Comparison of ENCODE assay signal across 18 cellular contexts in genomic region chr14:100449225-100449987, GRCh38.
DNase-seq lines count a peak whose midpoint lies in the region; ATAC-seq and TF ChIP-seq lines count a peak whose summit lies in the region.
"Had no signal": no experiment of that assay in that cellular context is flagged by ENCODE, and none has a peak within 500 bp of the region (broad histone marks: within the 10 kb centered on the region; RNA-seq: fewer than 3 reads in every experiment).

No MANE protein-coding gene starts in this region.

- H3K9me3 ChIP-seq in HEK293 (ENCODE audit: control insufficient read depth, insufficient read depth, low read depth, low read length) (no peaks in the 10 kb centered on the region), endodermal cell (ENCODE audit: control insufficient read depth, low read length) (no peaks in the 10 kb centered on the region), neutrophil (no peaks in the 10 kb centered on the region), sigmoid colon (no peaks in the 10 kb centered on the region)
- H3K9me3 ChIP-seq: BLaER1 had no signal

- 88 to 90% methylated on average over 7 to 14 of the region's 14 CpGs for WGBS in endodermal cell (ENCODE audit: insufficient coverage in 1 of 2, insufficient read length in 1 of 2), 2 experiments
- 94% methylated on average over 14 of the region's 14 CpGs for WGBS in sigmoid colon, 2 donors

- no peaks in the 10 kb centered on the region for H3K9me3 Mint-ChIP-seq in endodermal cell

- H3K9ac ChIP-seq in endodermal cell (ENCODE audit: extremely low read depth, low read length, poor library complexity, severe bottlenecking): no peak overlapping the region
- H3K9ac ChIP-seq: BLaER1 had no signal

- H3K4me1 ChIP-seq in HEK293 (ENCODE audit: control insufficient read depth, insufficient read depth, low read length) (peaks cover 2% of the 10 kb centered on the region), endodermal cell (ENCODE audit: control insufficient read depth, insufficient read depth, low read length) (peaks cover 10% of the 10 kb centered on the region), neutrophil (ENCODE audit: control insufficient read depth in 1 of 2, insufficient read depth in 1 of 2, low read depth in 1 of 2, low read length in 1 of 2) (peaks cover 22 to 23% of the 10 kb centered on the region in 2 experiments), sigmoid colon (no peaks in the 10 kb centered on the region)

- no peak overlapping the region for H3K4me3 Mint-ChIP-seq in endodermal cell

- TF ChIP-seq CTCF in HEK293 (tag by site-specific recombination; IDR thresholded peaks at IDR 0.05) (no peak), endodermal cell (conservative IDR thresholded peaks at IDR 0.05) (no peak), neutrophil (IDR thresholded peaks at IDR 0.05) (no peak), sigmoid colon (IDR thresholded peaks at IDR 0.05) (no peak)

- no peak overlapping the region for H3K4me3 ChIP-seq in HEK293 (ENCODE audit: low read depth, low read length)
- no peak overlapping the region for H3K4me3 ChIP-seq in endodermal cell (ENCODE audit: low read length)
- H3K4me3 ChIP-seq in neutrophil (ENCODE audit: low read depth in 1 of 2, low read length in 1 of 2): no peak overlapping the region
- H3K4me3 ChIP-seq in sigmoid colon: no peak overlapping the region
- H3K4me3 ChIP-seq: BLaER1, PC-9 had no signal

- H3K36me3 ChIP-seq in HEK293 (ENCODE audit: control insufficient read depth in 2 of 2, insufficient read depth in 1 of 2, low read length in 2 of 2): no peaks in the 10 kb centered on the region
- H3K36me3 ChIP-seq in endodermal cell (ENCODE audit: control insufficient read depth, insufficient read depth, low read length): no peaks in the 10 kb centered on the region
- H3K36me3 ChIP-seq in neutrophil: no peaks in the 10 kb centered on the region
- H3K36me3 ChIP-seq in sigmoid colon: no peaks in the 10 kb centered on the region
- H3K36me3 ChIP-seq: BLaER1 had no signal

- TF ChIP-seq POLR2A in sigmoid colon (IDR thresholded peaks at IDR 0.05): no peak

- no peak overlapping the region for H3K27ac ChIP-seq in HEK293 (ENCODE audit: extremely low read depth, low read depth, low read length)
- H3K27ac ChIP-seq in endodermal cell (ENCODE audit: low read depth, low read length): no peak overlapping the region
- peak overlapping the region; percentile 64 for H3K27ac ChIP-seq in neutrophil
- H3K27ac ChIP-seq in sigmoid colon: no peak overlapping the region
- H3K27ac ChIP-seq: 22Rv1, BLaER1, PC-9 had no signal

- POLR2A ChIA-PET in HEK293 (lab: Yijun Ruan, JAX): no interaction called here

- CTCF ChIA-PET in HEK293 (lab: Yijun Ruan, JAX): no interaction called here

- H3K27me3 ChIP-seq in endodermal cell (ENCODE audit: control insufficient read depth, insufficient read depth, low read length, poor library complexity, severe bottlenecking) (no peaks in the 10 kb centered on the region), neutrophil (no peaks in the 10 kb centered on the region), sigmoid colon (no peaks in the 10 kb centered on the region)
- H3K27me3 ChIP-seq: BLaER1 had no signal

- peaks cover 12% of the 10 kb centered on the region for H3K4me1 Mint-ChIP-seq in endodermal cell

- TF ChIP-seq EP300 in sigmoid colon (IDR thresholded peaks at IDR 0.05): no peak

- intact Hi-C loops in sigmoid colon (cut with DNase I): no loop called here

- no peaks in the 10 kb centered on the region for H3K36me3 Mint-ChIP-seq in endodermal cell (ENCODE audit: low read depth)

- no peak for ATAC-seq in GM21825 (IDR thresholded peaks at IDR 0.05; ENCODE audit: unreplicated experiment)
- ATAC-seq: Right ventricle myocardium inferior had no signal

- DNase-seq in DMS 273 (lab: John Stamatoyannopoulos, UW; ENCODE audit: unreplicated experiment): peak; percentile 24
- DNase-seq in DMS 273 treated with DMSO at 0.1 percent for 48 hours (lab: John Stamatoyannopoulos, UW): no peak
- DNase-seq in endodermal cell: peak; percentile 45
- DNase-seq in stimulated activated CD4-positive, alpha-beta T cell treated with anti-CD3 and anti-CD28 coated beads, Interleukin-1b, Interleukin-23, amount 100 ng/mL, for 48 hours: no peak
- no peak for DNase-seq in sigmoid colon
- DNase-seq: DMS153, EL, Kasumi-1, NCI-H2081, NCI-H2227 treated with DMSO at 0.1 percent for 48 hours, NCI-H524 treated with DMSO at 0.1 percent for 48 hours, PC-9 had no signal

- no peaks in the 10 kb centered on the region for H3K27me3 Mint-ChIP-seq in endodermal cell (ENCODE audit: insufficient read depth)

- H3K27ac Mint-ChIP-seq in endodermal cell: no peak overlapping the region

TF ChIP-seq in HEK293, 187 proteins besides CTCF, POLR2A, EP300 and RAD21:
- TF ChIP-seq TSHZ1 (tag by site-specific recombination; IDR thresholded peaks at IDR 0.05; ENCODE audit: borderline replicate concordance) (no peak), ZNF658 (tag by site-specific recombination; IDR thresholded peaks at IDR 0.05) (no peak), YY2 (tag by site-specific recombination; IDR thresholded peaks at IDR 0.05) (no peak), ZNF670 (tag by site-specific recombination; IDR thresholded peaks at IDR 0.05; ENCODE audit: low read depth) (no peak), ZNF416 (tag by site-specific recombination; IDR thresholded peaks at IDR 0.05) (no peak), ZNF600 (tag by site-specific recombination; IDR thresholded peaks at IDR 0.05) (peak; percentile 19; the same call in 1 of the 2 replicates), GLIS1 (tag by site-specific recombination; IDR thresholded peaks at IDR 0.05) (no peak), ZNF341 (tag by site-specific recombination; IDR thresholded peaks at IDR 0.05; ENCODE audit: low read depth) (peak; percentile 11; the same call in 1 of the 2 replicates)

Comparison
In these comparisons a context has a peak if more than half of its experiments do, and no peak if none do; other contexts are left out.
1. DNase-seq: peak in DMS 273 (single experiment) and endodermal cell (single experiment); none in DMS 273 treated with DMSO at 0.1 percent for 48 hours (single experiment), stimulated activated CD4-positive, alpha-beta T cell treated with anti-CD3 and anti-CD28 coated beads, Interleukin-1b, Interleukin-23, amount 100 ng/mL, for 48 hours (single experiment) and sigmoid colon (single experiment).